In genomic region chrX:47360423-47361179, GRCh38 we compare ENCODE assay signal across 1 cellular context.
TF ChIP-seq lines count a peak whose summit lies in the region.

No MANE protein-coding gene starts in this region.

TF ChIP-seq in K562, 482 proteins besides CTCF, POLR2A, EP300 and RAD21 (continued from another document):
- TF ChIP-seq NR0B1 (IDR thresholded peaks at IDR 0.05; ENCODE audit: partially characterized antibody), result no peak
